ENCODE assay signal across 1 cellular context in genomic region chr18:41461058-41461560, GRCh38.
TF ChIP-seq lines count a peak whose summit lies in the region.

No MANE protein-coding gene starts in this region.

TF ChIP-seq in GM23338, 12 proteins besides CTCF, POLR2A, EP300 and RAD21 (continued from another document):
- TF ChIP-seq ZNF462 (CRISPR knock-in tag; IDR thresholded peaks at IDR 0.05) (no peak), REST (IDR thresholded peaks at IDR 0.05; ENCODE audit: unreplicated experiment) (no peak), EZH2phosphoT487 (IDR thresholded peaks at IDR 0.05; ENCODE audit: unreplicated experiment) (no peak), POLR2AphosphoS5 (IDR thresholded peaks at IDR 0.05; ENCODE audit: low read depth) (no peak), CREB1 (CRISPR knock-in tag; IDR thresholded peaks at IDR 0.05; ENCODE audit: low read depth) (no peak), NANOG (IDR thresholded peaks at IDR 0.05; ENCODE audit: borderline replicate concordance) (no peak), ZNF331 (CRISPR knock-in tag; IDR thresholded peaks at IDR 0.05; ENCODE audit: low read depth) (no peak), EZH2 (IDR thresholded peaks at IDR 0.05; ENCODE audit: low read depth, unreplicated experiment) (no peak)
